Comparison of ENCODE assay signal across 8 cellular contexts in the genomic region with DNA sequence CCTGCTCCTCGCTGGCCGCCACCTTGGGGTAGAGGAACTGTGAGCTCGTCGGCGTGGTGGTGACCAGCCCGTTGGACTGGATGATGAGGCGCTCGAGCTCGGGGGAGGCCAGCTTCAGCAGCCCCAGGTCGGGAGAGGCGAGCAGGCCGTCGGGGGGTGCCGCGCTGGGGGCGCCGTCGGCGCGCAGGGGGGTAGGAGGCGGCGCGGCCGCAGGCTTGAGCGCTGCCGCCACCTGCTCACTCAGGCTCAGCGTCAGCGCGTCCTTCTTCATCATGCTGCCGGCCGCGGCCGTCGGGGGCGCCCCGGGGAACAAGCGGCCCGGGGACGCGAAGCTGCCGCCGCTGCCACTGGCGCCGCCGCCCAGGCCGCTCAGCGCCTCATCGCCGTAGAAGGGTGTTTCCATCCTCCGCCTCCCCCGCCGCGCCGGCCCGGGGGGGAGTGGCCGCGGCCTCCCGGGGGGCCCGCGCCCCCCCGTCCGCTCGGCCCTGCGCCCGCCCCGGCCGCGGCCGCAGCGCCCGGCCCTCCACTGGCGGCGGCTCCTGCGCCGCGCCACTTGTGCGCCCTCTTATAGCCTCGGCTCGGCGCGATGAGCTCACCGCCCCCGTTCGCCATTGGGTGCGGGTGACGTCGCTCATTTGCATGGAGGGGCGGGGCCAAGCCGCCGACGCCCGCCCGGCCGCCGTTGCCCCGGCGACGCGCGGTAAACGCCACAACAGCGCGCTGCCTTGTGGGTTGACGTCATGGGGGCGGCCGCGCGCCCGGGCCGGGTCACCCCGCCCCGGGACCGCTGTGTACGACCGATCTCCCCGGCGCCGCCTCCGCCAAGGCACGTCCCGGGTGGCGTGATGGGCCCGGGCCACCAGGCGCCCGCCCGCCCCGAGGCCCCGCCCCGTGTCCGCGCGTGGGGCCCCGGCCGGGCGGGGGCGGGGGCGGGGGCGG.
DNase-seq lines count a peak whose midpoint lies in the region; ATAC-seq, FAIRE-seq and TF ChIP-seq lines count a peak whose summit lies in the region.

A gene (minus strand): TSS at position 541 of the 939 bp plus-strand sequence. CDS start 138 bp downstream, at position 403.

- H3K79me2 ChIP-seq in Loucy (ENCODE audit: insufficient read depth, low read length): peaks cover 52% of the 10 kb centered on the region

- no peak for FAIRE-seq in H54 (lab: Jason Lieb, UNC)

- H3K9me3 Mint-ChIP-seq in nephron: no peaks in the 10 kb centered on the region

- H3K27me3 Mint-ChIP-seq in nephron (ENCODE audit: low read depth): no peaks in the 10 kb centered on the region

- H3F3A ChIP-seq in Loucy (ENCODE audit: low read depth): peaks cover 10% of the 10 kb centered on the region

- no peak for TF ChIP-seq CTCF in Loucy (conservative IDR thresholded peaks at IDR 0.05; ENCODE audit: low read length)
- TF ChIP-seq CTCF in RWPE2 (IDR thresholded peaks at IDR 0.05; ENCODE audit: poor library complexity, severe bottlenecking): peak; percentile 6
- no peak for TF ChIP-seq CTCF in fibroblast of pulmonary artery (IDR thresholded peaks at IDR 0.05; ENCODE audit: low read length, missing control alignments)
- peak in 1 of 3 experiments; percentile 12 for TF ChIP-seq CTCF in nephron (IDR thresholded peaks at IDR 0.05; ENCODE audit: unreplicated experiment in 3 of 3)

- H3K9me3 ChIP-seq in ES-I3 (ENCODE audit: control insufficient read depth, insufficient read depth, low read length) (no peaks in the 10 kb centered on the region), Loucy (ENCODE audit: insufficient read depth, low read depth, low read length) (no peaks in the 10 kb centered on the region), RWPE2 (ENCODE audit: severe bottlenecking) (no peaks in the 10 kb centered on the region)

- H3K27ac ChIP-seq in RWPE2 (ENCODE audit: poor library complexity, severe bottlenecking): peak within 1 kb of the TSS; percentile 95

- H3K9me2 ChIP-seq in Loucy (replicated peaks; ENCODE audit: low read depth, low read length): no peaks in the 10 kb centered on the region

- peak within 1 kb of the TSS; percentile 84 for H3K4me3 ChIP-seq in Loucy (ENCODE audit: low read length, poor library complexity, severe bottlenecking)
- H3K4me3 ChIP-seq in RWPE2 (ENCODE audit: severe bottlenecking): peak within 1 kb of the TSS; percentile 93
- H3K4me3 ChIP-seq in fibroblast of pulmonary artery (replicated peaks; ENCODE audit: low read depth, low read length): peak within 1 kb of the TSS; percentile 96

- peak; percentile 62 for ATAC-seq in RWPE2 (ENCODE audit: low read depth)
- peak; percentile 77 for ATAC-seq in stimulated activated naive CD8-positive, alpha-beta T cell treated with anti-CD3 and anti-CD28 coated beads, Interleukin-15, Interleukin-2, amounts not matched to agents 100 U/mL and 50 U/mL, for 24 hours

- peak within 1 kb of the TSS; percentile 95 to 96 (median 95) for H3K4me3 Mint-ChIP-seq in nephron

- H3K4me1 ChIP-seq in ES-I3 (ENCODE audit: insufficient read depth, low read length): 0 out of 2 replicates have a peak, but pooled peaks cover 4% of the 10 kb centered on the region
- peaks cover 24% of the 10 kb centered on the region for H3K4me1 ChIP-seq in Loucy (ENCODE audit: insufficient read depth, low read length, poor library complexity, severe bottlenecking)
- H3K4me1 ChIP-seq in RWPE2 (ENCODE audit: insufficient read depth, poor library complexity, severe bottlenecking): peaks cover 7% of the 10 kb centered on the region

- H3K9ac ChIP-seq in ES-I3 (ENCODE audit: low read depth, low read length) (peak within 1 kb of the TSS; percentile 91), Loucy (ENCODE audit: low read depth, low read length, poor library complexity, severe bottlenecking) (peak within 1 kb of the TSS; percentile 99)

- H3K36me3 Mint-ChIP-seq in nephron (ENCODE audit: low read depth): peaks cover 20% of the 10 kb centered on the region

- peaks cover 20% of the 10 kb centered on the region for H4K20me1 ChIP-seq in Loucy (ENCODE audit: insufficient read depth, low read length, poor library complexity, severe bottlenecking)

- DNase-seq in H54 (ENCODE audit: insufficient read length, low spot score) (peak; percentile 95), RWPE2 (ENCODE audit: low spot score) (peak; percentile 96), fibroblast of pulmonary artery (ENCODE audit: low read depth) (peak; percentile 99)
- DNase-seq in activated effector memory CD4-positive, alpha-beta T cell treated with Interleukin-2 at 50 U/mL for 16 hours: peak; percentile 96
- DNase-seq in stimulated activated naive CD8-positive, alpha-beta T cell treated with anti-CD3 and anti-CD28 coated beads, Interleukin-15, Interleukin-2, amounts not matched to agents 100 U/mL and 50 U/mL, for 24 hours: peak; percentile 99

- H3K36me3 ChIP-seq in ES-I3 (ENCODE audit: insufficient read depth, low read length) (peaks cover 6% of the 10 kb centered on the region), Loucy (ENCODE audit: insufficient read depth, low read length) (no peaks in the 10 kb centered on the region), RWPE2 (ENCODE audit: low read depth) (peaks cover 10% of the 10 kb centered on the region)

- no peak within 1 kb of the TSS for H2AFZ ChIP-seq in Loucy (ENCODE audit: low read length)

- H3K27ac Mint-ChIP-seq in nephron: peak within 1 kb of the TSS; percentile 99 to 100 (median 100)

- H3K4me2 ChIP-seq in Loucy (ENCODE audit: low read depth, low read length, poor library complexity, severe bottlenecking): peak within 1 kb of the TSS; percentile 91

- peak; percentile 95 for TF ChIP-seq POLR2A in H54 (IDR thresholded peaks at IDR 0.05; ENCODE audit: low read depth, low read length)

- H3K27me3 ChIP-seq in Loucy (ENCODE audit: insufficient read depth, low read length, poor library complexity, severe bottlenecking) (peaks cover 4% of the 10 kb centered on the region), RWPE2 (ENCODE audit: insufficient read depth, poor library complexity, severe bottlenecking) (no peaks in the 10 kb centered on the region)

- H3K4me1 Mint-ChIP-seq in nephron: peaks cover 33% of the 10 kb centered on the region

Comparison
In these comparisons a context has a peak if more than half of its experiments do, and no peak if none do; other contexts are left out.
1. Peak in every context shown above with its lines: DNase-seq, ATAC-seq, H3K4me3 ChIP-seq and H3K27ac ChIP-seq.